ENCODE assay signal across 8 cellular contexts in the genomic region with DNA sequence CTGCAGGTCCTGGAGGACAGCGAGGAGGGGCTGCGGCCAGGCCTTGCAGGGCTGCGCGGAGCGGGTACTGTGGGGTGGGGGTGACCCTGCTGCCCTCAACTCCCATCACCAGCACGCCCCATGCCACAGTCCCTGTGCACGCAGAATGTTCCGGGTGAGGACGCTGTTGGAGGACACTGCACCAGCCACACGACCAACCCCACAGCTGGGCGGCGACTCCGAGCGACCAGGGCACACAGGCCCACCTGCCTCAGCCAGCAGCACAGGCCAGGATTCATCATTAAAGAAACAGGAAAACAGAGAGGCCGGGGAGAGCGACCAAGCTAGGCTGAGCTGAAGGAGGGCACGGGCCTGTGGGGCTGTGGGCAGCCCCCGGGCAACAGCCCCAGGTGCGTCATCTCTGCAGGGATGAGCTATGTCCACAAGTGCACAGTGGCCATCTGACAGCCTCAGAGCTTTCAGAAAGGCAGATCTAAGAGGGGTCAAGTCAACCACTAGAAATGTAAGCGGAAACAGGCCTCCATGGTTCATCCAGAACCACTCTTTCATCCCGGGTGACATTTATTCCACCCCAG. TPM values are rescaled to one million over a fixed set of nuclear protein-coding genes. Genes with fewer than 3 reads are reported as not detected.
DNase-seq lines count a peak whose midpoint lies in the region; ATAC-seq and TF ChIP-seq lines count a peak whose summit lies in the region.

No MANE protein-coding gene starts in this region.

- H3K4me3 ChIP-seq in left ventricle myocardium inferior = peak overlapping the region; percentile 97
- peak overlapping the region; percentile 53 to 71 (median 65) for H3K4me3 ChIP-seq in skin epidermis

- no peak overlapping the region for H3K18ac ChIP-seq in H9 (ENCODE audit: insufficient read length, low read depth, low read length)

- no CpG with 5 or more reads among the region's 21 CpGs for WGBS in H9 (ENCODE audit: extremely low coverage, insufficient read length, low lambda C conversion rate)

- H3K9me3 Mint-ChIP-seq in H9 = peaks cover 0 to 6% of the 10 kb centered on the region in 2 experiments; a peak in 2 of 5 replicates
- H3K9me3 Mint-ChIP-seq in activated T-helper 17 cell treated with anti-CD3 and anti-CD28 coated beads, Interleukin-2, amount 50 U/mL, for 72 hours = peaks cover 7% of the 10 kb centered on the region

- H3K56ac ChIP-seq in H9 (ENCODE audit: insufficient read length, low read depth, low read length) = no peak overlapping the region

- no peak overlapping the region for H4K8ac ChIP-seq in H9 (replicated peaks; ENCODE audit: insufficient read length, low read depth, low read length)

- intact Hi-C loops in left ventricle myocardium inferior (cut with micrococcal nuclease) = no loop called here

- no peak overlapping the region for H3K14ac ChIP-seq in H9 (ENCODE audit: insufficient read depth, low read length)

- peaks cover 21% of the 10 kb centered on the region for H3K36me3 ChIP-seq in left ventricle myocardium inferior

- in situ Hi-C loops in GM13976 (cut with MboI; ENCODE audit: low sequenced_read_pairs, unreplicated experiment) = no loop called here

- H3K4ac ChIP-seq in H9 (ENCODE audit: low read depth, low read length) = no peak overlapping the region

- H4K20me1 ChIP-seq in H9 (ENCODE audit: control insufficient read depth, insufficient read depth, insufficient read length) = peaks cover 2% of the 10 kb centered on the region

- no peak overlapping the region for H2BK5ac ChIP-seq in H9 (ENCODE audit: insufficient read length, low read length)

- no peaks in the 10 kb centered on the region; the same call in 1 of the 2 replicates for H3K79me2 ChIP-seq in H9 (ENCODE audit: insufficient read depth, low read length)

- peaks cover 0 to 16% (median 10%) of the 10 kb centered on the region in 3 experiments; a peak in 4 of 7 replicates for H3K36me3 Mint-ChIP-seq in H9 (ENCODE audit: insufficient read depth in 1 of 3, low read depth in 3 of 3)
- peaks cover 6% of the 10 kb centered on the region for H3K36me3 Mint-ChIP-seq in activated T-helper 17 cell treated with anti-CD3 and anti-CD28 coated beads, Interleukin-2, amount 50 U/mL, for 72 hours (ENCODE audit: low read depth)

- H3K9ac ChIP-seq in H9 (ENCODE audit: extremely low read depth, insufficient read length, low read length) = no peak overlapping the region

- H3K23ac ChIP-seq in H9 (ENCODE audit: insufficient read length, low read depth, low read length) = no peak overlapping the region

- H3K4me1 Mint-ChIP-seq in H9 = peaks cover 46 to 59% of the 10 kb centered on the region in 2 experiments
- peaks cover 14% of the 10 kb centered on the region for H3K4me1 Mint-ChIP-seq in activated T-helper 17 cell treated with anti-CD3 and anti-CD28 coated beads, Interleukin-2, amount 50 U/mL, for 72 hours

- no peak overlapping the region for H2BK12ac ChIP-seq in H9 (ENCODE audit: insufficient read length, low read depth, low read length)

- H3K9me3 ChIP-seq in H9 (ENCODE audit: control insufficient read depth, low read depth, low read length) (no peaks in the 10 kb centered on the region), left ventricle myocardium inferior (replicated peaks) (no peaks in the 10 kb centered on the region)

- no peak overlapping the region for H3K27ac Mint-ChIP-seq in H9
- H3K27ac Mint-ChIP-seq in activated T-helper 17 cell treated with anti-CD3 and anti-CD28 coated beads, Interleukin-2, amount 50 U/mL, for 72 hours = no peak overlapping the region

- TF ChIP-seq CTCF in H9 (conservative IDR thresholded peaks at IDR 0.05) = no peak
- TF ChIP-seq CTCF in left ventricle myocardium inferior (IDR thresholded peaks at IDR 0.05; ENCODE audit: borderline replicate concordance) = no peak
- TF ChIP-seq CTCF in GM13976 (IDR thresholded peaks at IDR 0.05; ENCODE audit: borderline replicate concordance, control extremely low read depth, extremely low read depth, insufficient read depth, missing control alignments) = no peak

- H3K27ac ChIP-seq in H9 (ENCODE audit: insufficient read length, low read depth, low read length) (no peak overlapping the region), left ventricle myocardium inferior (replicated peaks) (peak overlapping the region; percentile 99), skin epidermis (peak overlapping the region in 19 of 21 experiments; percentile 62 to 94 (median 85))

- H2BK20ac ChIP-seq in H9 (ENCODE audit: low read depth, low read length, poor library complexity, severe bottlenecking) = no peak overlapping the region

- H3K27me3 ChIP-seq in H9 (ENCODE audit: insufficient read depth, low read length) = peaks cover 4% of the 10 kb centered on the region; the same call in 1 of the 2 replicates
- no peaks in the 10 kb centered on the region for H3K27me3 ChIP-seq in left ventricle myocardium inferior (ENCODE audit: low read depth)

- DNase-seq in H9 (peak; percentile 29), left ventricle myocardium inferior (no peak), NCI-H2196 (lab: John Stamatoyannopoulos, UW; ENCODE audit: unreplicated experiment) (no peak), NCI-H82 treated with DMSO at 0.1 percent for 48 hours (lab: John Stamatoyannopoulos, UW; ENCODE audit: unreplicated experiment) (no peak), GM13976 (ENCODE audit: low spot score) (no peak)

- H3K27me3 Mint-ChIP-seq in H9 (ENCODE audit: low read depth) = peaks cover 42% of the 10 kb centered on the region
- peaks cover 27% of the 10 kb centered on the region for H3K27me3 Mint-ChIP-seq in activated T-helper 17 cell treated with anti-CD3 and anti-CD28 coated beads, Interleukin-2, amount 50 U/mL, for 72 hours

- H3T11ph ChIP-seq in H9 (ENCODE audit: low read length) = no peak overlapping the region

- no peak overlapping the region for H3K4me2 ChIP-seq in H9 (ENCODE audit: insufficient read depth, insufficient read length, low read length)

- no peak overlapping the region for H4K5ac ChIP-seq in H9 (ENCODE audit: insufficient read length, low read depth, low read length)

- H2AK5ac ChIP-seq in H9 (ENCODE audit: insufficient read length, low read length) = no peak overlapping the region

- H3K4me1 ChIP-seq in H9 (ENCODE audit: insufficient read depth, low read length) (peaks cover 14% of the 10 kb centered on the region; the same call in 1 of the 2 replicates), left ventricle myocardium inferior (peaks cover 65% of the 10 kb centered on the region)

- H2BK120ac ChIP-seq in H9 (ENCODE audit: low read depth, low read length, poor library complexity, severe bottlenecking) = no peak overlapping the region

- no peak for ATAC-seq in activated T-helper 17 cell treated with anti-CD3 and anti-CD28 coated beads, Interleukin-2, amount 50 U/mL, for 72 hours (replicated peaks)
- ATAC-seq in GM21717 (IDR thresholded peaks at IDR 0.05; ENCODE audit: unreplicated experiment) = no peak

- H4K91ac ChIP-seq in H9 (ENCODE audit: insufficient read length, low read depth, low read length) = no peak overlapping the region

- no peaks in the 10 kb centered on the region for H3K79me1 ChIP-seq in H9 (ENCODE audit: insufficient read depth, low read depth, low read length, poor library complexity, severe bottlenecking)

- peak overlapping the region; percentile 61 to 77 for H3K4me3 Mint-ChIP-seq in H9
- H3K4me3 Mint-ChIP-seq in activated T-helper 17 cell treated with anti-CD3 and anti-CD28 coated beads, Interleukin-2, amount 50 U/mL, for 72 hours = peak overlapping the region; percentile 65

- no peak overlapping the region for H2AFZ ChIP-seq in H9 (ENCODE audit: low read length)

- no peak overlapping the region for H2BK15ac ChIP-seq in H9 (ENCODE audit: low read depth, low read length)

- peaks cover 7% of the 10 kb centered on the region for H3K23me2 ChIP-seq in H9 (ENCODE audit: insufficient read length, low read depth, low read length, poor library complexity, severe bottlenecking)

RNA-seq across cellular contexts. Expression of gene GAS6, which starts 1.6 kb away (rescaled TPM):
- 19.5 and 20.5 TPM in 2 replicates for total RNA-seq in H9 (2021)
- total RNA-seq in activated T-helper 17 cell treated with anti-CD3 and anti-CD28 coated beads, Interleukin-2, amount 50 U/mL, for 72 hours = under 1 TPM; 0.56 to 0.58 TPM
- 186 TPM for total RNA-seq in left ventricle myocardium inferior

Comparison
In these comparisons a context has a peak if more than half of its experiments do, and no peak if none do; other contexts are left out.
1. RNA of gene GAS6, which starts 1.6 kb away (total RNA-seq): 186 TPM in left ventricle myocardium inferior (single experiment) and 19.5 to 20.5 TPM in H9; 0.56 to 0.58 TPM in activated T-helper 17 cell treated with anti-CD3 and anti-CD28 coated beads, Interleukin-2, amount 50 U/mL, for 72 hours; every median in the first group is over 10 times any median in the second.